1 cellular context compared by ENCODE assay signal in genomic region chr19:45902651-45903625, GRCh38.
A peak's percentile ranks its signal among the peaks of the same experiment; 100 is the strongest.
TF ChIP-seq lines count a peak whose summit lies in the region.

No MANE protein-coding gene starts in this region.

TF ChIP-seq in H1, 55 proteins besides CTCF, POLR2A, EP300 and RAD21:
- no peak for TF ChIP-seq SIRT6 (IDR thresholded peaks at IDR 0.05; ENCODE audit: low read length)
- TF ChIP-seq ATF3 (IDR thresholded peaks at IDR 0.05; ENCODE audit: insufficient read depth, low read depth, low read length) = no peak
- no peak for TF ChIP-seq EZH2 (IDR thresholded peaks at IDR 0.05; ENCODE audit: low read depth, low read length, severe bottlenecking)
- peak; percentile 59 for TF ChIP-seq PHF8 (conservative IDR thresholded peaks at IDR 0.05; ENCODE audit: low read depth, low read length)
- peak; percentile 42; the same call in 1 of the 2 replicates for TF ChIP-seq E2F6 (IDR thresholded peaks at IDR 0.05)
- no peak for TF ChIP-seq KDM5A (IDR thresholded peaks at IDR 0.05; ENCODE audit: low read length)
- peak; percentile 62 for TF ChIP-seq KDM4A (IDR thresholded peaks at IDR 0.05; ENCODE audit: low read depth, low read length, severe bottlenecking)
- TF ChIP-seq RFX5 (IDR thresholded peaks at IDR 0.05; ENCODE audit: borderline replicate concordance, low read depth, low read length) = no peak
- peak; percentile 22; the same call in 1 of the 2 replicates for TF ChIP-seq TBP (IDR thresholded peaks at IDR 0.05; ENCODE audit: low read depth, low read length)
- no peak for TF ChIP-seq GTF2F1 (IDR thresholded peaks at IDR 0.05; ENCODE audit: borderline replicate concordance, low read depth, low read length)
- TF ChIP-seq POU5F1 (IDR thresholded peaks at IDR 0.05; ENCODE audit: low read depth, low read length) = no peak
- TF ChIP-seq CHD2 (IDR thresholded peaks at IDR 0.05; ENCODE audit: low read length) = no peak
- TF ChIP-seq MAX (IDR thresholded peaks at IDR 0.05) = peak; percentile 59
- peak; percentile 49; the same call in 1 of the 2 replicates for TF ChIP-seq TAF1 (IDR thresholded peaks at IDR 0.05; ENCODE audit: low read depth, low read length)
- no peak for TF ChIP-seq JUN (IDR thresholded peaks at IDR 0.05; ENCODE audit: low read depth, low read length)
- TF ChIP-seq EGR1 (IDR thresholded peaks at IDR 0.05; ENCODE audit: borderline replicate concordance, low read depth, low read length) = no peak
- TF ChIP-seq MAFK (IDR thresholded peaks at IDR 0.05; ENCODE audit: low read depth, low read length) = no peak
- TF ChIP-seq YY1 (IDR thresholded peaks at IDR 0.05; ENCODE audit: low read depth, low read length) = no peak
- no peak for TF ChIP-seq SIX5 (IDR thresholded peaks at IDR 0.05; ENCODE audit: low read depth, low read length)
- TF ChIP-seq USF2 (IDR thresholded peaks at IDR 0.05; ENCODE audit: low read length) = no peak
- no peak for TF ChIP-seq ZNF274 (IDR thresholded peaks at IDR 0.05; ENCODE audit: borderline replicate concordance, extremely low read depth, low read length)
- no peak for TF ChIP-seq RNF2 (IDR thresholded peaks at IDR 0.05; ENCODE audit: borderline replicate concordance, low read depth, low read length, missing control alignments, poor library complexity, severe bottlenecking)
- no peak for TF ChIP-seq SUZ12 (IDR thresholded peaks at IDR 0.05; ENCODE audit: low read length)
- TF ChIP-seq NANOG (IDR thresholded peaks at IDR 0.05; ENCODE audit: insufficient read depth, low read depth, low read length, poor library complexity, severe bottlenecking) = no peak
- peak; percentile 100 for TF ChIP-seq NRF1 (IDR thresholded peaks at IDR 0.05; ENCODE audit: low read depth, low read length)
- TF ChIP-seq TEAD4 (IDR thresholded peaks at IDR 0.05; ENCODE audit: low read depth, low read length) = 0 out of 2 replicates have a peak, but pooled peaks have one; percentile 9
- peak in 1 of 2 experiments; percentile 41; a peak in 1 of 4 replicates for TF ChIP-seq SIN3A (conservative IDR thresholded peaks at IDR 0.05 in 1 of 2, IDR thresholded peaks at IDR 0.05 in 1 of 2; ENCODE audit: low read depth in 1 of 2, low read length in 2 of 2)
- no peak for TF ChIP-seq CBX5 (IDR thresholded peaks at IDR 0.05; ENCODE audit: low read depth, low read length)
- no peak for TF ChIP-seq ASH2L (IDR thresholded peaks at IDR 0.05; ENCODE audit: low read length)
- no peak for TF ChIP-seq TCF12 (IDR thresholded peaks at IDR 0.05; ENCODE audit: low read depth, low read length)
- no peak for TF ChIP-seq CBX8 (IDR thresholded peaks at IDR 0.05; ENCODE audit: borderline replicate concordance, low read depth, low read length)
- TF ChIP-seq SP1 (IDR thresholded peaks at IDR 0.05; ENCODE audit: low read depth, low read length) = peak; percentile 62; the same call in 1 of the 2 replicates
- no peak for TF ChIP-seq KDM1A (IDR thresholded peaks at IDR 0.05; ENCODE audit: borderline replicate concordance, low read length)
- no peak for TF ChIP-seq CHD7 (IDR thresholded peaks at IDR 0.05; ENCODE audit: insufficient replicate concordance, low read length)
- no peak for TF ChIP-seq HDAC6 (IDR thresholded peaks at IDR 0.05; ENCODE audit: low read depth, low read length)
- TF ChIP-seq BRCA1 (IDR thresholded peaks at IDR 0.05; ENCODE audit: low read depth, low read length) = no peak
- TF ChIP-seq SP4 (IDR thresholded peaks at IDR 0.05; ENCODE audit: low read length) = peak; percentile 92; the same call in 1 of the 2 replicates
- no peak for TF ChIP-seq RXRA (IDR thresholded peaks at IDR 0.05; ENCODE audit: insufficient read depth, low read depth, low read length)
- no peak for TF ChIP-seq BCL11A (IDR thresholded peaks at IDR 0.05; ENCODE audit: low read depth in 2 of 2, low read length in 2 of 2)
- TF ChIP-seq SAP30 (IDR thresholded peaks at IDR 0.05; ENCODE audit: insufficient read depth, insufficient replicate concordance, low read length) = peak; percentile 38
- no peak for TF ChIP-seq POLR2AphosphoS5 (IDR thresholded peaks at IDR 0.05; ENCODE audit: low read depth, low read length)
- no peak; a peak in 1 of 4 replicates for TF ChIP-seq HDAC2 (IDR thresholded peaks at IDR 0.05; ENCODE audit: borderline replicate concordance in 1 of 2, low read depth in 2 of 2, low read length in 2 of 2)
- no peak for TF ChIP-seq SRF (IDR thresholded peaks at IDR 0.05; ENCODE audit: low read depth, low read length)
